ENCODE assay signal across 12 cellular contexts in genomic region chr2:1995987-1996386, GRCh38.
DNase-seq lines count a peak whose midpoint lies in the region; ATAC-seq and TF ChIP-seq lines count a peak whose summit lies in the region.
"Had no signal": no experiment of that assay in that cellular context is flagged by ENCODE, and none has a peak within 500 bp of the region (broad histone marks: within the 10 kb centered on the region; RNA-seq: fewer than 3 reads in every experiment).

No MANE protein-coding gene starts in this region.

- H3K27ac Mint-ChIP-seq in T-cell (no peak overlapping the region), endodermal cell (no peak overlapping the region)
- H3K27ac Mint-ChIP-seq: type B pancreatic cell had no signal

- H3K36me3 Mint-ChIP-seq in T-cell (no peaks in the 10 kb centered on the region), endodermal cell (ENCODE audit: low read depth) (no peaks in the 10 kb centered on the region)
- H3K36me3 Mint-ChIP-seq: type B pancreatic cell had no signal

- CTCF ChIA-PET in T-cell (lab: Charles Lee) = no interaction called here

- H3K27ac ChIP-seq in endodermal cell (ENCODE audit: low read depth, low read length) = no peak overlapping the region
- H3K27ac ChIP-seq: left lung, prostate gland had no signal

- no peak for TF ChIP-seq CTCF in endodermal cell (conservative IDR thresholded peaks at IDR 0.05)

- H3K36me3 ChIP-seq in endodermal cell (ENCODE audit: control insufficient read depth, insufficient read depth, low read length) = no peaks in the 10 kb centered on the region
- H3K36me3 ChIP-seq: left lung, prostate gland had no signal

- POLR2A ChIA-PET in T-cell (lab: Charles Lee) = no interaction called here

- H3K4me1 Mint-ChIP-seq in T-cell = peaks cover 22 to 35% (median 27%) of the 10 kb centered on the region in 3 donors
- peaks cover 7% of the 10 kb centered on the region for H3K4me1 Mint-ChIP-seq in endodermal cell

- H3K4me3 ChIP-seq in endodermal cell (ENCODE audit: low read length) = no peak overlapping the region
- H3K4me3 ChIP-seq: left lung, prostate gland had no signal

- peaks cover 0 to 3% (median 0%) of the 10 kb centered on the region in 3 donors for H3K9me3 Mint-ChIP-seq in T-cell
- H3K9me3 Mint-ChIP-seq in endodermal cell = peaks cover 11% of the 10 kb centered on the region

- H3K9me3 ChIP-seq in endodermal cell (ENCODE audit: control insufficient read depth, low read length) = no peaks in the 10 kb centered on the region
- H3K9me3 ChIP-seq: left lung, prostate gland had no signal

- peak; percentile 15 for DNase-seq in stimulated activated CD4-positive, alpha-beta T cell treated with anti-CD3 and anti-CD28 coated beads, Interleukin-15, amount 100 ng/mL, for 24 hours
- no peak for DNase-seq in stimulated activated CD4-positive, alpha-beta T cell treated with anti-CD3 and anti-CD28 coated beads, Interleukin-4, amount 100 ng/mL, for 24 hours
- DNase-seq in T-cell (no peak), endodermal cell (peak; percentile 28), cerebellum (ENCODE audit: low spot score) (no peak)
- DNase-seq: left lung, Right ventricle myocardium superior had no signal

- H3K27me3 Mint-ChIP-seq in T-cell (peaks cover 30 to 40% of the 10 kb centered on the region in 2 donors), endodermal cell (ENCODE audit: insufficient read depth) (peaks cover 3% of the 10 kb centered on the region)

- 91 to 93% methylated on average over 4 to 10 of the region's 10 CpGs for WGBS in endodermal cell (ENCODE audit: insufficient coverage in 1 of 2, insufficient read length in 1 of 2), 2 experiments

- H3K9ac ChIP-seq in endodermal cell (ENCODE audit: extremely low read depth, low read length, poor library complexity, severe bottlenecking) = no peak overlapping the region

- H3K4me1 ChIP-seq in endodermal cell (ENCODE audit: control insufficient read depth, insufficient read depth, low read length) = no peaks in the 10 kb centered on the region
- H3K4me1 ChIP-seq: left lung, prostate gland had no signal

- peak overlapping the region in 2 of 3 donors; percentile 17 to 35 for H3K4me3 Mint-ChIP-seq in T-cell
- no peak overlapping the region for H3K4me3 Mint-ChIP-seq in endodermal cell
- H3K4me3 Mint-ChIP-seq: type B pancreatic cell had no signal

- no peaks in the 10 kb centered on the region for H3K27me3 ChIP-seq in endodermal cell (ENCODE audit: control insufficient read depth, insufficient read depth, low read length, poor library complexity, severe bottlenecking)

- ATAC-seq in T-cell (replicated peaks in 1 of 4) (peak in 2 of 4 experiments; percentile 56 to 61), GM21529 (IDR thresholded peaks at IDR 0.05; ENCODE audit: unreplicated experiment) (no peak), GM18870 (IDR thresholded peaks at IDR 0.05; ENCODE audit: unreplicated experiment) (no peak), GM18867 (IDR thresholded peaks at IDR 0.05; ENCODE audit: unreplicated experiment) (no peak)
- ATAC-seq: left lung had no signal

Comparison
In these comparisons a context has a peak if more than half of its experiments do, and no peak if none do; other contexts are left out.
1. DNase-seq: peak in stimulated activated CD4-positive, alpha-beta T cell treated with anti-CD3 and anti-CD28 coated beads, Interleukin-15, amount 100 ng/mL, for 24 hours (single experiment) and endodermal cell (single experiment); none in stimulated activated CD4-positive, alpha-beta T cell treated with anti-CD3 and anti-CD28 coated beads, Interleukin-4, amount 100 ng/mL, for 24 hours (single experiment), T-cell (0 of 34) and cerebellum (single experiment).